ENCODE assay signal across 20 cellular contexts in the genomic region with DNA sequence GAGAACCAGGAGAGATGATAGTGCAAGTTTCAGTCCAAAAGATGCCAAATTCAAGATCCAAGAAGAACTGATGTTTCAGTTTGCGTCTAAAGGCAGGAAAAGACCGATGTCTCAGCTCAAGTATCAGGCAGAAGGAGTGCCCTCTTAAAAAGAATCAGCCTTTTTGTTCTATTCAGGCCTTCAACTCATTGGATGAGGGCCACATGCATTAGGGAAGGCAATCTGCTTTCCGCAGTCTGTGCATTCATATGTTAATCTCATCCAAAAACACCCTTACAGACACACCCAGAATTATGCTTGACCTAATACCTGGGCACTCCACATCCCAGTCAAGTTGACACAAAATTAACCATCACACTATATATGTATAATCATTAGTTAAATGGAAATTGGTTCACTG. TPM values are rescaled to one million over a fixed set of nuclear protein-coding genes. Genes with fewer than 3 reads are reported as not detected.
DNase-seq lines count a peak whose midpoint lies in the region; TF ChIP-seq lines count a peak whose summit lies in the region.
"Had no signal": no experiment of that assay in that cellular context is flagged by ENCODE, and none has a peak within 500 bp of the region (broad histone marks: within the 10 kb centered on the region; RNA-seq: fewer than 3 reads in every experiment).

No MANE protein-coding gene starts in this region.

- no peak overlapping the region for H2BK5ac ChIP-seq in H9 (ENCODE audit: insufficient read length, low read length)

- no peak overlapping the region for H4K91ac ChIP-seq in H9 (ENCODE audit: insufficient read length, low read depth, low read length)

- no peaks in the 10 kb centered on the region for H3K79me1 ChIP-seq in H9 (ENCODE audit: insufficient read depth, low read depth, low read length, poor library complexity, severe bottlenecking)

- no peak for TF ChIP-seq RAD21 in SK-N-SH (IDR thresholded peaks at IDR 0.05; ENCODE audit: low read length)

- no peaks in the 10 kb centered on the region for H3K9me3 ChIP-seq in H9 (ENCODE audit: control insufficient read depth, low read depth, low read length)
- no peaks in the 10 kb centered on the region for H3K9me3 ChIP-seq in iPS-15b (ENCODE audit: control insufficient read depth, insufficient read depth, low read length)
- H3K9me3 ChIP-seq in SK-N-SH, result no peaks in the 10 kb centered on the region
- H3K9me3 ChIP-seq: A549, BE2C, Caco-2, Peyer's patch, SJSA1 had no signal

- no peak overlapping the region for H4K5ac ChIP-seq in H9 (ENCODE audit: insufficient read length, low read depth, low read length)

- no peak overlapping the region for H2BK120ac ChIP-seq in H9 (ENCODE audit: low read depth, low read length, poor library complexity, severe bottlenecking)

- H3K9ac ChIP-seq in H9 (ENCODE audit: extremely low read depth, insufficient read length, low read length) (no peak overlapping the region), iPS-15b (ENCODE audit: low read depth, low read length) (no peak overlapping the region), SK-N-SH (no peak overlapping the region)

- H3K4me3 Mint-ChIP-seq in H9, result no peak overlapping the region
- no peak overlapping the region for H3K4me3 Mint-ChIP-seq in activated naive CD4-positive, alpha-beta T cell treated with anti-CD3 and anti-CD28 coated beads, Interleukin-2, amount 10 ng/mL, durations not matched to agents 7 days and 5 days
- H3K4me3 Mint-ChIP-seq in activated T-helper 2 cell treated with anti-CD3 and anti-CD28 coated beads, Interferon-gamma antibody, Interleukin-2, Interleukin-4, amounts not matched to agents 10 μg/mL and 5 μg/mL and 100 μg/mL, durations not matched to agents 14 hours and 24 hours and 36 hours (ENCODE audit: low read depth), result no peak overlapping the region
- H3K4me3 Mint-ChIP-seq: CD4-positive, CD25-positive, alpha-beta regulatory T cell; IgD-negative memory B cell had no signal

- H4K8ac ChIP-seq in H9 (replicated peaks; ENCODE audit: insufficient read length, low read depth, low read length), result no peak overlapping the region

- peak overlapping the region; percentile 76 for H3K27ac ChIP-seq in 22Rv1
- H3K27ac ChIP-seq in H9 (ENCODE audit: insufficient read length, low read depth, low read length), result no peak overlapping the region
- peak overlapping the region; percentile 97 for H3K27ac ChIP-seq in VCaP
- no peak overlapping the region for H3K27ac ChIP-seq in SK-N-SH (ENCODE audit: low read depth in 2 of 2, low read length in 1 of 2)
- H3K27ac ChIP-seq: A549, Peyer's patch, SJSA1 had no signal

- no peaks in the 10 kb centered on the region for H3K9me2 ChIP-seq in SK-N-SH

- H3K14ac ChIP-seq in H9 (ENCODE audit: insufficient read depth, low read length), result no peak overlapping the region

- H3K4me1 Mint-ChIP-seq in H9, result peaks cover 30 to 31% of the 10 kb centered on the region in 2 experiments
- no peaks in the 10 kb centered on the region for H3K4me1 Mint-ChIP-seq in activated naive CD4-positive, alpha-beta T cell treated with anti-CD3 and anti-CD28 coated beads, Interleukin-2, amount 10 ng/mL, durations not matched to agents 7 days and 5 days
- peaks cover 2% of the 10 kb centered on the region for H3K4me1 Mint-ChIP-seq in activated T-helper 2 cell treated with anti-CD3 and anti-CD28 coated beads, Interferon-gamma antibody, Interleukin-2, Interleukin-4, amounts not matched to agents 10 μg/mL and 5 μg/mL and 100 μg/mL, durations not matched to agents 14 hours and 24 hours and 36 hours (ENCODE audit: low read depth)
- H3K4me1 Mint-ChIP-seq: CD4-positive, CD25-positive, alpha-beta regulatory T cell had no signal

- H3K18ac ChIP-seq in H9 (ENCODE audit: insufficient read length, low read depth, low read length), result no peak overlapping the region

- H4K20me1 ChIP-seq in H9 (ENCODE audit: control insufficient read depth, insufficient read depth, insufficient read length), result no peaks in the 10 kb centered on the region
- H4K20me1 ChIP-seq in SK-N-SH (ENCODE audit: insufficient read depth), result no peaks in the 10 kb centered on the region

- no peaks in the 10 kb centered on the region for H3K36me3 Mint-ChIP-seq in H9 (ENCODE audit: insufficient read depth in 1 of 3, low read depth in 3 of 3)
- H3K36me3 Mint-ChIP-seq in activated naive CD4-positive, alpha-beta T cell treated with anti-CD3 and anti-CD28 coated beads, Interleukin-2, amount 10 ng/mL, durations not matched to agents 7 days and 5 days, result no peaks in the 10 kb centered on the region
- H3K36me3 Mint-ChIP-seq in activated T-helper 2 cell treated with anti-CD3 and anti-CD28 coated beads, Interferon-gamma antibody, Interleukin-2, Interleukin-4, amounts not matched to agents 10 μg/mL and 5 μg/mL and 100 μg/mL, durations not matched to agents 14 hours and 24 hours and 36 hours (ENCODE audit: low read depth), result no peaks in the 10 kb centered on the region
- H3K36me3 Mint-ChIP-seq: CD4-positive, CD25-positive, alpha-beta regulatory T cell; IgD-negative memory B cell had no signal

- H3K4me1 ChIP-seq in H9 (ENCODE audit: insufficient read depth, low read length) (peaks cover 10% of the 10 kb centered on the region; the same call in 1 of the 2 replicates), iPS-15b (ENCODE audit: control insufficient read depth, insufficient read depth, low read length) (peaks cover 7% of the 10 kb centered on the region), SK-N-SH (ENCODE audit: control insufficient read depth in 1 of 2, insufficient read depth in 2 of 2, low read depth in 1 of 2, low read length in 1 of 2) (no peaks in the 10 kb centered on the region)
- H3K4me1 ChIP-seq: A549, Peyer's patch, SJSA1 had no signal

- H3K27me3 ChIP-seq in H9 (ENCODE audit: insufficient read depth, low read length) (no peaks in the 10 kb centered on the region), iPS-15b (ENCODE audit: control insufficient read depth, insufficient read depth, low read length) (no peaks in the 10 kb centered on the region), SK-N-SH (ENCODE audit: insufficient read depth) (no peaks in the 10 kb centered on the region; the same call in 1 of the 2 replicates)
- H3K27me3 ChIP-seq: BE2C, Peyer's patch, SJSA1 had no signal

- H2BK20ac ChIP-seq in H9 (ENCODE audit: low read depth, low read length, poor library complexity, severe bottlenecking), result no peak overlapping the region

- WGBS in H9 (ENCODE audit: extremely low coverage, insufficient read length, low lambda C conversion rate), result no CpG with 5 or more reads among the region's 3 CpGs
- 53% methylated on average over 3 of the region's 3 CpGs for WGBS in SK-N-SH (ENCODE audit: low lambda C conversion rate)

- H3K9me3 Mint-ChIP-seq in H9, result no peaks in the 10 kb centered on the region; a peak in 1 of 5 replicates
- H3K9me3 Mint-ChIP-seq in activated naive CD4-positive, alpha-beta T cell treated with anti-CD3 and anti-CD28 coated beads, Interleukin-2, amount 10 ng/mL, durations not matched to agents 7 days and 5 days, result no peaks in the 10 kb centered on the region
- no peaks in the 10 kb centered on the region for H3K9me3 Mint-ChIP-seq in activated T-helper 2 cell treated with anti-CD3 and anti-CD28 coated beads, Interferon-gamma antibody, Interleukin-2, Interleukin-4, amounts not matched to agents 10 μg/mL and 5 μg/mL and 100 μg/mL, durations not matched to agents 14 hours and 24 hours and 36 hours
- H3K9me3 Mint-ChIP-seq: CD4-positive, CD25-positive, alpha-beta regulatory T cell; IgD-negative memory B cell had no signal

- H3K27me3 Mint-ChIP-seq in H9 (ENCODE audit: low read depth), result no peaks in the 10 kb centered on the region
- H3K27me3 Mint-ChIP-seq in activated naive CD4-positive, alpha-beta T cell treated with anti-CD3 and anti-CD28 coated beads, Interleukin-2, amount 10 ng/mL, durations not matched to agents 7 days and 5 days, result peaks cover 13% of the 10 kb centered on the region
- peaks cover 29% of the 10 kb centered on the region for H3K27me3 Mint-ChIP-seq in activated T-helper 2 cell treated with anti-CD3 and anti-CD28 coated beads, Interferon-gamma antibody, Interleukin-2, Interleukin-4, amounts not matched to agents 10 μg/mL and 5 μg/mL and 100 μg/mL, durations not matched to agents 14 hours and 24 hours and 36 hours (ENCODE audit: low read depth)

- CTCF ChIA-PET in activated naive CD4-positive, alpha-beta T cell treated with anti-CD3 and anti-CD28 coated beads, Interleukin-2, amount 10 ng/mL, durations not matched to agents 7 days and 5 days (lab: Charles Lee), result no interaction called here
- CTCF ChIA-PET in SK-N-SH (lab: Yijun Ruan, JAX), result interaction anchor here (0.9 to 1.5 kb wide), 4 partner anchors 18 to 191 kb away, joined by 3 to 7 read pairs (median 4); no protein-coding TSS in a partner anchor

- no peaks in the 10 kb centered on the region for H3K23me2 ChIP-seq in H9 (ENCODE audit: insufficient read length, low read depth, low read length, poor library complexity, severe bottlenecking)

- H3K36me3 ChIP-seq in iPS-15b (ENCODE audit: control insufficient read depth, insufficient read depth, low read length) (no peaks in the 10 kb centered on the region), SK-N-SH (replicated peaks in 1 of 2; ENCODE audit: control insufficient read depth in 1 of 2, insufficient read depth in 2 of 2, low read length in 1 of 2) (no peaks in the 10 kb centered on the region)
- H3K36me3 ChIP-seq: BE2C, Peyer's patch, SJSA1 had no signal

- no peak overlapping the region for H3K4me2 ChIP-seq in H9 (ENCODE audit: insufficient read depth, insufficient read length, low read length)
- H3K4me2 ChIP-seq in SK-N-SH, result no peak overlapping the region
- H3K4me2 ChIP-seq: A549 had no signal

- TF ChIP-seq CTCF in 22Rv1 (IDR thresholded peaks at IDR 0.05), result no peak
- TF ChIP-seq CTCF in H9 (conservative IDR thresholded peaks at IDR 0.05), result no peak
- TF ChIP-seq CTCF in VCaP (conservative IDR thresholded peaks at IDR 0.05), result no peak
- TF ChIP-seq CTCF in SK-N-SH (IDR thresholded peaks at IDR 0.05), result no peak

- H3K56ac ChIP-seq in H9 (ENCODE audit: insufficient read length, low read depth, low read length), result no peak overlapping the region

- H2AFZ ChIP-seq in H9 (ENCODE audit: low read length), result peak overlapping the region; percentile 0
- H2AFZ ChIP-seq in SK-N-SH (ENCODE audit: low read depth), result no peak overlapping the region

- no peaks in the 10 kb centered on the region for H3K79me2 ChIP-seq in H9 (ENCODE audit: insufficient read depth, low read length)
- no peaks in the 10 kb centered on the region for H3K79me2 ChIP-seq in SK-N-SH (ENCODE audit: insufficient read depth)

- no peak overlapping the region for H3K4ac ChIP-seq in H9 (ENCODE audit: low read depth, low read length)

- intact Hi-C loops in activated T-helper 2 cell treated with anti-CD3 and anti-CD28 coated beads, Interferon-gamma antibody, Interleukin-2, Interleukin-4, amounts not matched to agents 10 μg/mL and 5 μg/mL and 100 μg/mL, durations not matched to agents 14 hours and 24 hours and 36 hours (cut with micrococcal nuclease), result no loop called here

- peak overlapping the region in 1 of 3 experiments; percentile 86; a peak in 1 of 7 replicates for H3K27ac Mint-ChIP-seq in H9
- no peak overlapping the region for H3K27ac Mint-ChIP-seq in activated naive CD4-positive, alpha-beta T cell treated with anti-CD3 and anti-CD28 coated beads, Interleukin-2, amount 10 ng/mL, durations not matched to agents 7 days and 5 days
- no peak overlapping the region for H3K27ac Mint-ChIP-seq in activated T-helper 2 cell treated with anti-CD3 and anti-CD28 coated beads, Interferon-gamma antibody, Interleukin-2, Interleukin-4, amounts not matched to agents 10 μg/mL and 5 μg/mL and 100 μg/mL, durations not matched to agents 14 hours and 24 hours and 36 hours
- H3K27ac Mint-ChIP-seq: IgD-negative memory B cell had no signal

- no peak overlapping the region for H3K23ac ChIP-seq in H9 (ENCODE audit: insufficient read length, low read depth, low read length)

- H2BK15ac ChIP-seq in H9 (ENCODE audit: low read depth, low read length), result no peak overlapping the region

- POLR2A ChIA-PET in SK-N-SH (lab: Yijun Ruan, JAX), result no interaction called here

- no peak overlapping the region for H3T11ph ChIP-seq in H9 (ENCODE audit: low read length)

- no peak for TF ChIP-seq EP300 in SK-N-SH (IDR thresholded peaks at IDR 0.05; ENCODE audit: borderline replicate concordance in 1 of 2, low read depth in 1 of 2, low read length in 1 of 2)

- peak overlapping the region; percentile 24 for H3K4me3 ChIP-seq in iPS-15b (ENCODE audit: low read depth, low read length)
- no peak overlapping the region for H3K4me3 ChIP-seq in SK-N-SH (ENCODE audit: low read depth in 2 of 2, low read length in 1 of 2)
- H3K4me3 ChIP-seq: A549, Peyer's patch, SJSA1 had no signal

- H2BK12ac ChIP-seq in H9 (ENCODE audit: insufficient read length, low read depth, low read length), result no peak overlapping the region

- DNase-seq in H9, result no peak
- no peak for DNase-seq in activated naive CD4-positive, alpha-beta T cell treated with anti-CD3 and anti-CD28 coated beads, Interleukin-2, amount 10 ng/mL, durations not matched to agents 7 days and 5 days
- DNase-seq in SK-N-SH, result no peak
- no peak for DNase-seq in activated T-helper 2 cell treated with anti-CD3 and anti-CD28 coated beads, Interferon-gamma antibody, Interleukin-2, Interleukin-4, amounts not matched to agents 10 μg/mL and 5 μg/mL and 100 μg/mL, durations not matched to agents 14 hours and 24 hours and 36 hours (ENCODE audit: low spot score)
- DNase-seq: BE2C; Caco-2; CD4-positive, CD25-positive, alpha-beta regulatory T cell; GOT3; NCI-H1694 treated with DMSO at 0.1 percent for 48 hours; NCI-H2081 treated with DMSO at 0.1 percent for 48 hours; NCI-H510A; NCI-H774; NK-92 treated with Interleukin-12 subunit alpha and Interleukin-12 subunit beta, amount 100 ng/mL, for 24 hours; Peyer's patch had no signal

- no peak overlapping the region for H2AK5ac ChIP-seq in H9 (ENCODE audit: insufficient read length, low read length)

- no peaks in the 10 kb centered on the region for H3F3A ChIP-seq in SK-N-SH (replicated peaks; ENCODE audit: insufficient read depth)

RNA-seq across cellular contexts. Expression of a gene that starts 45.2 kb away (rescaled TPM):
- 11.3 TPM in 2 replicates for total RNA-seq in H9 (2021)
- polyA plus RNA-seq in SK-N-SH (2012; rRNA removed), result 6.4 and 6.6 TPM in 2 replicates
- polyA plus RNA-seq in SK-N-SH (2012; cell fraction: cytosol; rRNA removed), result 8.5 and 9.9 TPM in 2 replicates
- 2.1 and 4.3 TPM in 2 replicates for polyA plus RNA-seq in SK-N-SH (2012; cell fraction: nucleus; rRNA removed)
- 19.4 and 19.9 TPM in 2 replicates for total RNA-seq in activated T-helper 2 cell treated with anti-CD3 and anti-CD28 coated beads, Interferon-gamma antibody, Interleukin-2, Interleukin-4, amounts not matched to agents 10 μg/mL and 5 μg/mL and 100 μg/mL, durations not matched to agents 14 hours and 24 hours and 36 hours

RNA-seq across cellular contexts. Expression of a gene that starts 45.4 kb away (rescaled TPM):
- 18.3 and 20.6 TPM in 2 replicates for total RNA-seq in H9 (2021)
- polyA plus RNA-seq in SK-N-SH (2012; rRNA removed), result 4.2 and 5.3 TPM in 2 replicates
- 7.7 and 8.1 TPM in 2 replicates for polyA plus RNA-seq in SK-N-SH (2012; cell fraction: cytosol; rRNA removed)
- 3.1 and 4.9 TPM in 2 replicates for polyA plus RNA-seq in SK-N-SH (2012; cell fraction: nucleus; rRNA removed)
- total RNA-seq in activated T-helper 2 cell treated with anti-CD3 and anti-CD28 coated beads, Interferon-gamma antibody, Interleukin-2, Interleukin-4, amounts not matched to agents 10 μg/mL and 5 μg/mL and 100 μg/mL, durations not matched to agents 14 hours and 24 hours and 36 hours, result 33.8 and 35.4 TPM in 2 replicates

Comparison
In these comparisons a context has a peak if more than half of its experiments do, and no peak if none do; other contexts are left out.
1. H3K27ac ChIP-seq: peak in 22Rv1 (single experiment) and VCaP (single experiment); none in H9 (single experiment) and SK-N-SH (0 of 2).